ENCODE assay signal across 18 cellular contexts in the genomic region with DNA sequence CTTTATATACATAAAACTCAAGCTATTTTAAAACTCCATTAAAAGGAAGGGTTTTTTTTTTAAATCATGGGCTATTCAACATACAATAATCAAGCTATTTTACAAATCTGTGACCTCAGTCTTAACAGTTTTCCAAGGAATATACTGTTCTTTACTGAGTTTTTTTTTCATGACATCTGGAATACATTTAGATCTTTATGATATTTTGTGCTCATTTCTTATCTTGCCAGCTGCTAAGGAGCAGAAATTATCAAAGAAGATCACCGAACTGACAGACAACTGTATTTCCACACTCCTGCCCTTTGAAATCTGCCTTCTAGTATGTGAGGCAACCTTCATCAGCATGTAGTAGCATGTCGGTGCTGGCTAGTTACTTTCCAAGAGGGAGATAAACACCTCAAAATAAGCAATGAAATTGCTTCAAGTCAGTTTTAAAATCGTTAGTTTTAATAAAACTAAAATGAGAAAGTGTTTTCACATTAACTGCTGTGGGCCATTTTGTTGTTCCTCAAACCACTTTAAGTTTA.
A peak's percentile ranks its signal among the peaks of the same experiment; 100 is the strongest.
DNase-seq lines count a peak whose midpoint lies in the region; ATAC-seq and TF ChIP-seq lines count a peak whose summit lies in the region.
"Had no signal": no experiment of that assay in that cellular context is flagged by ENCODE, and none has a peak within 500 bp of the region (broad histone marks: within the 10 kb centered on the region; RNA-seq: fewer than 3 reads in every experiment).

No MANE protein-coding gene starts in this region.

- no peak overlapping the region for H3K4me3 ChIP-seq in HEK293 (ENCODE audit: low read depth, low read length)
- H3K4me3 ChIP-seq in SK-N-MC, result peak overlapping the region; percentile 30; the same call in 1 of the 2 replicates
- no peak overlapping the region for H3K4me3 ChIP-seq in choroid plexus epithelial cell (ENCODE audit: low read depth, low read length)
- H3K4me3 ChIP-seq: MG63 had no signal

- POLR2A ChIA-PET in HEK293 (lab: Yijun Ruan, JAX), result no interaction called here

- H3K4me3 Mint-ChIP-seq in mesothelial cell of epicardium, result no peak overlapping the region
- H3K4me3 Mint-ChIP-seq: IgD-negative memory B cell had no signal

- no peaks in the 10 kb centered on the region for H3K27me3 Mint-ChIP-seq in mesothelial cell of epicardium (ENCODE audit: low read depth)
- H3K27me3 Mint-ChIP-seq: IgD-negative memory B cell had no signal

- peaks cover 8% of the 10 kb centered on the region for H3K4me1 ChIP-seq in HEK293 (ENCODE audit: control insufficient read depth, insufficient read depth, low read length)

- H3K27ac Mint-ChIP-seq in mesothelial cell of epicardium, result peak overlapping the region; percentile 14
- H3K27ac Mint-ChIP-seq: IgD-negative memory B cell had no signal

- TF ChIP-seq CTCF in HEK293 (tag by site-specific recombination; IDR thresholded peaks at IDR 0.05), result no peak
- no peak for TF ChIP-seq CTCF in choroid plexus epithelial cell (conservative IDR thresholded peaks at IDR 0.05; ENCODE audit: low read depth, low read length)
- TF ChIP-seq CTCF in mesothelial cell of epicardium (IDR thresholded peaks at IDR 0.05; ENCODE audit: unreplicated experiment), result no peak

- CTCF ChIA-PET in HEK293 (lab: Yijun Ruan, JAX), result interaction anchor here (1.0 kb wide), 1 partner anchor 9 kb away, joined by 4 read pairs; no protein-coding TSS in a partner anchor

- peaks cover 19% of the 10 kb centered on the region for H3K9me3 Mint-ChIP-seq in mesothelial cell of epicardium

- H3K9ac ChIP-seq in SK-N-MC (ENCODE audit: insufficient read length), result no peak overlapping the region

- H3K27ac ChIP-seq in HEK293 (ENCODE audit: extremely low read depth, low read depth, low read length), result no peak overlapping the region
- H3K27ac ChIP-seq in SK-N-MC, result peak overlapping the region; percentile 53
- H3K27ac ChIP-seq: HL-60 had no signal

- DNase-seq in SK-N-MC (ENCODE audit: low read depth, low spot score), result no peak
- DNase-seq in choroid plexus epithelial cell (ENCODE audit: low read depth), result peak; percentile 27
- DNase-seq in mesothelial cell of epicardium (ENCODE audit: low spot score in 2 of 2, unreplicated experiment in 2 of 2), result no peak
- DNase-seq in G401 (ENCODE audit: low spot score), result no peak
- DNase-seq: ACHN, C1 segment of cervical spinal cord, DMS79, Karpas-422, MG63, NCI-H1092 treated with DMSO at 0.1 percent for 48 hours, NCI-H2081, NCI-H2171 treated with DMSO at 0.1 percent for 48 hours, SHP77 had no signal

- H3K4me1 Mint-ChIP-seq in mesothelial cell of epicardium, result peaks cover 23% of the 10 kb centered on the region

- H3K9me3 ChIP-seq in HEK293 (ENCODE audit: control insufficient read depth, insufficient read depth, low read depth, low read length) (no peaks in the 10 kb centered on the region), SK-N-MC (ENCODE audit: low read depth, low read length) (0 out of 2 replicates have a peak, but pooled peaks cover 2% of the 10 kb centered on the region)
- H3K9me3 ChIP-seq: MG63 had no signal

- peaks cover 9% of the 10 kb centered on the region for H3K36me3 Mint-ChIP-seq in mesothelial cell of epicardium

- ATAC-seq in GM21390 (IDR thresholded peaks at IDR 0.05; ENCODE audit: unreplicated experiment) (no peak), GM21381 (IDR thresholded peaks at IDR 0.05; ENCODE audit: unreplicated experiment) (no peak)

- in situ Hi-C loops in G401 (cut with HindIII; ENCODE audit: low sequenced_read_pairs), result no loop called here

- H3K36me3 ChIP-seq in HEK293 (ENCODE audit: control insufficient read depth in 2 of 2, insufficient read depth in 1 of 2, low read length in 2 of 2) (no peaks in the 10 kb centered on the region), SK-N-MC (ENCODE audit: insufficient read depth, low read length) (no peaks in the 10 kb centered on the region)
- H3K36me3 ChIP-seq: MG63 had no signal

TF ChIP-seq in HEK293, 187 proteins besides CTCF, POLR2A, EP300 and RAD21:
- TF ChIP-seq KLF1 (tag by site-specific recombination; IDR thresholded peaks at IDR 0.05) (no peak), ZFP69B (tag by site-specific recombination; IDR thresholded peaks at IDR 0.05) (no peak), ZNF660 (tag by site-specific recombination; IDR thresholded peaks at IDR 0.05) (no peak), ZBTB17 (tag by site-specific recombination; IDR thresholded peaks at IDR 0.05) (0 out of 2 replicates have a peak, but pooled peaks have one; percentile 22), BCL11A (tag by site-specific recombination; IDR thresholded peaks at IDR 0.05; ENCODE audit: low read depth) (no peak)
- TF ChIP-seq, protein P1, sequence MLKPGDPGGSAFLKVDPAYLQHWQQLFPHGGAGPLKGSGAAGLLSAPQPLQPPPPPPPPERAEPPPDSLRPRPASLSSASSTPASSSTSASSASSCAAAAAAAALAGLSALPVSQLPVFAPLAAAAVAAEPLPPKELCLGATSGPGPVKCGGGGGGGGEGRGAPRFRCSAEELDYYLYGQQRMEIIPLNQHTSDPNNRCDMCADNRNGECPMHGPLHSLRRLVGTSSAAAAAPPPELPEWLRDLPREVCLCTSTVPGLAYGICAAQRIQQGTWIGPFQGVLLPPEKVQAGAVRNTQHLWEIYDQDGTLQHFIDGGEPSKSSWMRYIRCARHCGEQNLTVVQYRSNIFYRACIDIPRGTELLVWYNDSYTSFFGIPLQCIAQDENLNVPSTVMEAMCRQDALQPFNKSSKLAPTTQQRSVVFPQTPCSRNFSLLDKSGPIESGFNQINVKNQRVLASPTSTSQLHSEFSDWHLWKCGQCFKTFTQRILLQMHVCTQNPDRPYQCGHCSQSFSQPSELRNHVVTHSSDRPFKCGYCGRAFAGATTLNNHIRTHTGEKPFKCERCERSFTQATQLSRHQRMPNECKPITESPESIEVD (tag by site-specific recombination; IDR thresholded peaks at IDR 0.05), result 0 out of 2 replicates have a peak, but pooled peaks have one; percentile 22
